Comparison of ENCODE assay signal across 10 cellular contexts in genomic region chr3:174397848-174398247, GRCh38.
DNase-seq lines count a peak whose midpoint lies in the region; ATAC-seq, FAIRE-seq and TF ChIP-seq lines count a peak whose summit lies in the region.
"Had no signal": no experiment of that assay in that cellular context is flagged by ENCODE, and none has a peak within 500 bp of the region (broad histone marks: within the 10 kb centered on the region; RNA-seq: fewer than 3 reads in every experiment).

No MANE protein-coding gene starts in this region.

- H3K9me3 ChIP-seq in endothelial cell of umbilical vein (replicated peaks; ENCODE audit: control insufficient read depth, insufficient read depth, low read length) = no peaks in the 10 kb centered on the region

- H4K20me1 ChIP-seq in endothelial cell of umbilical vein (replicated peaks; ENCODE audit: control insufficient read depth, extremely low read depth, insufficient read depth, low read length) = no peaks in the 10 kb centered on the region

- H3K4me2 ChIP-seq in endothelial cell of umbilical vein (ENCODE audit: insufficient read depth, low read length) = no peak overlapping the region

- TF ChIP-seq CTCF in endothelial cell of umbilical vein (IDR thresholded peaks at IDR 0.05; ENCODE audit: extremely low read depth in 1 of 2, insufficient read depth in 1 of 2, low read depth in 1 of 2, low read length in 2 of 2) = no peak

- dilution Hi-C loops in endothelial cell of umbilical vein (cut with MboI; ENCODE audit: extremely low pct_ligation_motif_present, low sequenced_read_pairs) = no loop called here

- H3K9me1 ChIP-seq in endothelial cell of umbilical vein (replicated peaks; ENCODE audit: control insufficient read depth, extremely low read depth, insufficient read depth, low read length) = no peaks in the 10 kb centered on the region

- H3K9ac ChIP-seq in endothelial cell of umbilical vein (replicated peaks; ENCODE audit: extremely low read depth, insufficient read depth, low read length) = no peak overlapping the region

- CTCF ChIA-PET in endothelial cell of umbilical vein (lab: Charles Lee) = no interaction called here

- no peaks in the 10 kb centered on the region for H3K4me1 ChIP-seq in endothelial cell of umbilical vein (ENCODE audit: control insufficient read depth, extremely low read depth, insufficient read depth, low read length)

- intact Hi-C loops in endothelial cell of umbilical vein (cut with micrococcal nuclease) = loop anchor here (5.0 to 10.0 kb wide), 4 partner anchors 271 to 1667 kb away; no protein-coding TSS in a partner anchor

- ATAC-seq in GM18498 (IDR thresholded peaks at IDR 0.05; ENCODE audit: unreplicated experiment) = no peak
- no peak for ATAC-seq in GM19467 (IDR thresholded peaks at IDR 0.05; ENCODE audit: unreplicated experiment)
- ATAC-seq: naive thymus-derived CD8-positive, alpha-beta T cell had no signal

- no peaks in the 10 kb centered on the region for H3K27me3 ChIP-seq in endothelial cell of umbilical vein (ENCODE audit: control insufficient read depth in 2 of 2, insufficient read depth in 2 of 2, low read length in 2 of 2)

- no TSS peak for BruUV-seq in endothelial cell of umbilical vein (replicated peaks; lab: Mats Ljungman, UMichigan)

- H2AFZ ChIP-seq in endothelial cell of umbilical vein (ENCODE audit: low read depth, low read length) = no peak overlapping the region

- no peak for TF ChIP-seq POLR2A in endothelial cell of umbilical vein (IDR thresholded peaks at IDR 0.05; ENCODE audit: low read depth, low read length)

- H3K36me3 ChIP-seq in endothelial cell of umbilical vein (ENCODE audit: control insufficient read depth in 2 of 2, extremely low read depth in 1 of 2, insufficient read depth in 2 of 2, low read length in 2 of 2) = no peaks in the 10 kb centered on the region

- H3K4me3 ChIP-seq in endothelial cell of umbilical vein (replicated peaks in 1 of 3; ENCODE audit: insufficient read depth in 1 of 3, low read depth in 1 of 3, low read length in 3 of 3) = no peak overlapping the region

- POLR2A ChIA-PET in endothelial cell of umbilical vein (lab: Charles Lee) = no interaction called here

- peak; percentile 8 for FAIRE-seq in endothelial cell of umbilical vein (lab: Jason Lieb, UNC)

- DNase-seq in H4 (ENCODE audit: low spot score) = peak; percentile 28
- DNase-seq in NOMO-1 treated with DMSO at 0.1 percent for 48 hours (lab: John Stamatoyannopoulos, UW; ENCODE audit: unreplicated experiment) = peak; percentile 55
- peak; percentile 44 for DNase-seq in endothelial cell of umbilical vein (ENCODE audit: low read depth, low spot score)
- DNase-seq in renal cortical epithelial cell (ENCODE audit: low read depth) = peak; percentile 35
- DNase-seq in ureter (ENCODE audit: low spot score) = no peak
- no peak for DNase-seq in COLO668 (lab: John Stamatoyannopoulos, UW; ENCODE audit: unreplicated experiment)
- DNase-seq: activated CD4-positive, alpha-beta memory T cell treated with anti-CD3 and anti-CD28 coated beads for 36 hours had no signal

- no peaks in the 10 kb centered on the region for H3K79me2 ChIP-seq in endothelial cell of umbilical vein (ENCODE audit: control insufficient read depth, insufficient read depth, low read length)

- no peak overlapping the region for H3K27ac ChIP-seq in endothelial cell of umbilical vein (ENCODE audit: insufficient read depth, low read depth, low read length)

TF ChIP-seq in endothelial cell of umbilical vein, 7 proteins besides CTCF, POLR2A, EP300 and RAD21:
- TF ChIP-seq FOS (IDR thresholded peaks at IDR 0.05; ENCODE audit: borderline replicate concordance, insufficient read depth, low read length) (no peak), EZH2 (IDR thresholded peaks at IDR 0.05; ENCODE audit: borderline replicate concordance, low read depth, low read length, severe bottlenecking) (no peak), MYC (IDR thresholded peaks at IDR 0.05; ENCODE audit: low read depth, low read length) (no peak), GATA2 (IDR thresholded peaks at IDR 0.05; ENCODE audit: insufficient read depth, insufficient read length, low read depth, low read length) (no peak), JUN (IDR thresholded peaks at IDR 0.05; ENCODE audit: borderline replicate concordance, insufficient read depth, insufficient read length, low read depth) (no peak), MAX (IDR thresholded peaks at IDR 0.05; ENCODE audit: insufficient read depth, insufficient read length) (no peak), POLR2AphosphoS5 (IDR thresholded peaks at IDR 0.05; ENCODE audit: insufficient read depth, low read depth, low read length) (no peak)

Comparison
In these comparisons a context has a peak if more than half of its experiments do, and no peak if none do; other contexts are left out.
1. DNase-seq: peak in H4 (single experiment), NOMO-1 treated with DMSO at 0.1 percent for 48 hours (single experiment), endothelial cell of umbilical vein (single experiment) and renal cortical epithelial cell (single experiment); none in ureter (single experiment) and COLO668 (single experiment).